Comparison of ENCODE assay signal across 18 cellular contexts in genomic region chr9:34716711-34717110, GRCh38. TPM values are rescaled to one million over a fixed set of nuclear protein-coding genes. Genes with fewer than 3 reads are reported as not detected.
DNase-seq lines count a peak whose midpoint lies in the region; ATAC-seq and TF ChIP-seq lines count a peak whose summit lies in the region.
"Had no signal": no experiment of that assay in that cellular context is flagged by ENCODE, and none has a peak within 500 bp of the region (broad histone marks: within the 10 kb centered on the region; RNA-seq: fewer than 3 reads in every experiment).

No MANE protein-coding gene starts in this region.

- no peak overlapping the region for H3K4me3 ChIP-seq in WERI-Rb-1 (ENCODE audit: low read depth, low read length)

- no peak overlapping the region for H3K27ac ChIP-seq in WERI-Rb-1
- H3K27ac ChIP-seq in foreskin keratinocyte: peak overlapping the region; percentile 59
- H3K27ac ChIP-seq: 22Rv1 had no signal

- H3K36me3 ChIP-seq in WERI-Rb-1: no peaks in the 10 kb centered on the region

- DNase-seq in NCI-H146 (lab: John Stamatoyannopoulos, UW): peak; percentile 33
- DNase-seq in NCI-H146 treated with DMSO at 0.1 percent for 48 hours (lab: John Stamatoyannopoulos, UW; ENCODE audit: unreplicated experiment): no peak
- DNase-seq in COLO668 (lab: John Stamatoyannopoulos, UW; ENCODE audit: unreplicated experiment): peak; percentile 11
- peak; percentile 61 for DNase-seq in WERI-Rb-1
- DNase-seq in foreskin keratinocyte: no peak
- no peak for DNase-seq in NCI-H2107 treated with DMSO at 0.1 percent for 48 hours (lab: John Stamatoyannopoulos, UW; ENCODE audit: unreplicated experiment)
- no peak for DNase-seq in NK-92 (lab: John Stamatoyannopoulos, UW; ENCODE audit: unreplicated experiment)
- DNase-seq in left lobe of liver (ENCODE audit: low spot score): no peak
- DNase-seq: CD8-positive, alpha-beta memory T cell; DMS53; GF-D8; HCEC 1CT had no signal

- TF ChIP-seq CTCF in WERI-Rb-1 (IDR thresholded peaks at IDR 0.05; ENCODE audit: low read depth, low read length) (no peak), foreskin keratinocyte (conservative IDR thresholded peaks at IDR 0.05) (no peak)

- peak; percentile 35 for ATAC-seq in foreskin keratinocyte
- no peak for ATAC-seq in left lobe of liver

- H3K9me3 ChIP-seq in WERI-Rb-1 (ENCODE audit: severe bottlenecking): no peaks in the 10 kb centered on the region

- peaks cover 33% of the 10 kb centered on the region for H3K4me1 ChIP-seq in foreskin keratinocyte

- no peaks in the 10 kb centered on the region for H3K27me3 ChIP-seq in WERI-Rb-1 (ENCODE audit: insufficient read depth, low read depth, severe bottlenecking)
- no peaks in the 10 kb centered on the region for H3K27me3 ChIP-seq in foreskin keratinocyte

RNA-seq across cellular contexts. Expression of gene CCL21, which starts 6.8 kb away (rescaled TPM):
- total RNA-seq in foreskin keratinocyte (not detected in 2 replicates), left lobe of liver (1.7 TPM)
- polyA plus RNA-seq in foreskin keratinocyte: 0.06 TPM in 1 of 2 replicates, not detected in the other
- total RNA-seq: A673; CD8-positive, alpha-beta memory T cell; H4; HT-29 had no signal
- polyA plus RNA-seq: BJ; CD14-positive monocyte; CD8-positive, alpha-beta memory T cell had no signal

RNA-seq across cellular contexts. Expression of gene CCL19, which starts 25.6 kb away (rescaled TPM):
- total RNA-seq in foreskin keratinocyte (not detected in 2 replicates), left lobe of liver (0.63 TPM)
- polyA plus RNA-seq in foreskin keratinocyte: not detected in 2 replicates
- total RNA-seq: A673; CD8-positive, alpha-beta memory T cell; H4; HT-29 had no signal
- polyA plus RNA-seq: BJ; CD14-positive monocyte; CD8-positive, alpha-beta memory T cell had no signal

RNA-seq across cellular contexts. Expression of gene CCL27, which starts 54.3 kb away (rescaled TPM):
- 0.49 and 0.95 TPM in 2 replicates for total RNA-seq in foreskin keratinocyte
- 1.2 and 2.5 TPM in 2 replicates for polyA plus RNA-seq in foreskin keratinocyte
- total RNA-seq in left lobe of liver: not detected
- total RNA-seq: A673, H4, HT-29 had no signal
- polyA plus RNA-seq: CD14-positive monocyte; CD8-positive, alpha-beta memory T cell had no signal

Comparison
In these comparisons a context has a peak if more than half of its experiments do, and no peak if none do; other contexts are left out.
1. DNase-seq: peak in NCI-H146 (single experiment), COLO668 (single experiment) and WERI-Rb-1 (single experiment); none in NCI-H146 treated with DMSO at 0.1 percent for 48 hours (single experiment), foreskin keratinocyte (0 of 2), NCI-H2107 treated with DMSO at 0.1 percent for 48 hours (single experiment), NK-92 (single experiment) and left lobe of liver (single experiment).